11 cellular contexts compared by ENCODE assay signal in genomic region chr3:27847697-27848096, GRCh38.
"Had no signal": no experiment of that assay in that cellular context is flagged by ENCODE, and none has a peak within 500 bp of the region (broad histone marks: within the 10 kb centered on the region; RNA-seq: fewer than 3 reads in every experiment).

No MANE protein-coding gene starts in this region.

- H3K4me3 ChIP-seq: GM23248, GM23338, HAP-1 had no signal

- FAIRE-seq: H1, H54 had no signal

- H3K9me3 ChIP-seq: HAP-1 had no signal

- DNase-seq: GM23248, GOT3, H7, H9, HCEC 1CT, HFFc6 had no signal

- H3K36me3 ChIP-seq: HAP-1 had no signal

- H3K27ac ChIP-seq: GM23248 had no signal

- H3K4me1 ChIP-seq: HAP-1 had no signal

- ATAC-seq: GM23338, HCT116 had no signal
